ENCODE assay signal across 19 cellular contexts in genomic region chr4:8144359-8144758, GRCh38. TPM values are rescaled to one million over a fixed set of nuclear protein-coding genes. Genes with fewer than 3 reads are reported as not detected.
A peak's percentile ranks its signal among the peaks of the same experiment; 100 is the strongest.
DNase-seq lines count a peak whose midpoint lies in the region; ATAC-seq and TF ChIP-seq lines count a peak whose summit lies in the region.
"Had no signal": no experiment of that assay in that cellular context is flagged by ENCODE, and none has a peak within 500 bp of the region (broad histone marks: within the 10 kb centered on the region; RNA-seq: fewer than 3 reads in every experiment).

No MANE protein-coding gene starts in this region.

- H3K9ac ChIP-seq in GM23248 (no peak overlapping the region), PC-3 (ENCODE audit: low read length) (no peak overlapping the region)

- CTCF ChIA-PET in PC-3 (lab: Charles Lee) = no interaction called here

- H3K79me2 ChIP-seq in GM23248 (ENCODE audit: insufficient read depth) = no peaks in the 10 kb centered on the region
- no peaks in the 10 kb centered on the region for H3K79me2 ChIP-seq in PC-3 (ENCODE audit: low read length)

- peak; percentile 55 for ATAC-seq in Right ventricle myocardium superior (ENCODE audit: poor library complexity)
- ATAC-seq in PC-3 = no peak
- ATAC-seq: activated CD4-positive, CD25-positive, alpha-beta regulatory T cell treated with anti-CD3 and anti-CD28 coated beads, Interleukin-2, amount 50 U/mL, for 24 hours had no signal

- H3K36me3 ChIP-seq in GM23248 (ENCODE audit: low read depth) (no peaks in the 10 kb centered on the region), PC-3 (ENCODE audit: low read depth, low read length) (no peaks in the 10 kb centered on the region)
- H3K36me3 ChIP-seq: prostate gland, upper lobe of left lung had no signal

- in situ Hi-C loops in GM23248 (cut with MboI) = no loop called here

- H2AFZ ChIP-seq in GM23248 (no peak overlapping the region), PC-3 (ENCODE audit: low read length) (no peak overlapping the region)

- DNase-seq in GM23248 (peak; percentile 28), NCI-H69 (lab: John Stamatoyannopoulos, UW) (peak; percentile 36), Right ventricle myocardium superior (no peak), pons (ENCODE audit: low spot score) (peak; percentile 32), ureter (ENCODE audit: low spot score) (no peak), PC-3 (no peak), GM20000 (ENCODE audit: low spot score) (no peak)
- DNase-seq in activated CD8-positive, alpha-beta memory T cell treated with anti-CD3 and anti-CD28 coated beads, Interleukin-2, amount 50 U/mL, for 48 hours = no peak
- DNase-seq: activated naive CD8-positive, alpha-beta T cell treated with anti-CD3 and anti-CD28 coated beads, Interleukin-2, amount 10 ng/mL, durations not matched to agents 7 days and 5 days; dermis blood vessel endothelial cell; NCI-H446 treated with DMSO at 0.1 percent for 48 hours; OCI-M1; stimulated activated CD4-positive, alpha-beta T cell treated with anti-CD3 and anti-CD28 coated beads, Interleukin-2, amount 100 ng/mL, for 24 hours; stimulated activated CD8-positive, alpha-beta memory T cell treated with anti-CD3 and anti-CD28 coated beads, Interleukin-4, amount 100 ng/mL, for 48 hours; SW 1271; upper lobe of left lung had no signal

- intact Hi-C loops in Right ventricle myocardium superior (cut with DNase I) = no loop called here
- intact Hi-C loops in PC-3 (cut with micrococcal nuclease) = no loop called here

- H3K27me3 ChIP-seq in GM23248 (replicated peaks; ENCODE audit: insufficient read depth) (peaks cover 55% of the 10 kb centered on the region), PC-3 (ENCODE audit: low read length) (no peaks in the 10 kb centered on the region)
- H3K27me3 ChIP-seq: upper lobe of left lung had no signal

- H3K4me3 ChIP-seq in GM23248 = no peak overlapping the region
- H3K4me3 ChIP-seq in PC-3 (ENCODE audit: low read length) = no peak overlapping the region
- H3K4me3 ChIP-seq: prostate gland, upper lobe of left lung had no signal

- no peak overlapping the region for H3K4me2 ChIP-seq in GM23248 (ENCODE audit: unreplicated experiment)
- H3K4me2 ChIP-seq in PC-3 (ENCODE audit: low read length) = no peak overlapping the region

- no peak overlapping the region for H3K27ac ChIP-seq in GM23248
- no peak overlapping the region for H3K27ac ChIP-seq in PC-3 (ENCODE audit: low read length)
- H3K27ac ChIP-seq: prostate gland had no signal

- H3K9me2 ChIP-seq in GM23248 (ENCODE audit: insufficient read depth) (no peaks in the 10 kb centered on the region), PC-3 (replicated peaks; ENCODE audit: low read length) (no peaks in the 10 kb centered on the region)

- H3F3A ChIP-seq in GM23248 (ENCODE audit: insufficient read depth) (no peaks in the 10 kb centered on the region), PC-3 (ENCODE audit: low read length, unreplicated experiment) (no peaks in the 10 kb centered on the region)

- TF ChIP-seq CTCF in PC-3 (conservative IDR thresholded peaks at IDR 0.05; ENCODE audit: low read depth, low read length) = no peak
- no peak for TF ChIP-seq CTCF in GM20000 (IDR thresholded peaks at IDR 0.05; ENCODE audit: extremely low read depth, missing control alignments)

- H3K4me1 ChIP-seq in GM23248 (ENCODE audit: insufficient read depth) (no peaks in the 10 kb centered on the region), PC-3 (ENCODE audit: insufficient read depth, low read length) (no peaks in the 10 kb centered on the region)
- H3K4me1 ChIP-seq: prostate gland had no signal

- H4K20me1 ChIP-seq in GM23248 (ENCODE audit: insufficient read depth) = no peaks in the 10 kb centered on the region
- no peaks in the 10 kb centered on the region for H4K20me1 ChIP-seq in PC-3 (ENCODE audit: low read length)

- BruUV-seq in PC-3 (replicated peaks; lab: Mats Ljungman, UMichigan) = no TSS peak

- 11 to 12% methylated on average over 14 of the region's 15 CpGs for WGBS in GM23248 (ENCODE audit: low coverage in 1 of 2, low lambda C conversion rate in 2 of 2, missing lambda C conversion rate in 2 of 2), 2 experiments

- POLR2A ChIA-PET in PC-3 (lab: Charles Lee; ENCODE audit: unreplicated experiment) = no interaction called here

- H3K9me3 ChIP-seq in GM23248 (ENCODE audit: low read depth) = no peaks in the 10 kb centered on the region
- H3K9me3 ChIP-seq in PC-3 (ENCODE audit: low read length) = no peaks in the 10 kb centered on the region
- H3K9me3 ChIP-seq: prostate gland, upper lobe of left lung had no signal

RNA-seq across cellular contexts. Expression of gene ABLIM2, which starts 14.3 kb away (rescaled TPM):
- not detected in 2 replicates for total RNA-seq in GM23248 (2014; rRNA removed; shearing (Covaris generic))
- not detected in 2 replicates for polyA plus RNA-seq in GM23248 (2016; fragmentation: Nextera tagmentation; extraction: Ambion mirVana)
- total RNA-seq in Right ventricle myocardium superior = 26.8 TPM
- total RNA-seq in ureter = 8.5 TPM
- total RNA-seq in PC-3 (2014; rRNA removed) = 3.2 and 3.6 TPM in 2 replicates
- total RNA-seq: M059J had no signal

RNA-seq across cellular contexts. Expression of gene SH3TC1, which starts 54.7 kb away (rescaled TPM):
- total RNA-seq in GM23248 (2014; rRNA removed; shearing (Covaris generic)) = 6.5 and 9.9 TPM in 2 replicates
- 0.57 and 2.3 TPM in 2 replicates for polyA plus RNA-seq in GM23248 (2016; fragmentation: Nextera tagmentation; extraction: Ambion mirVana)
- total RNA-seq in Right ventricle myocardium superior (8.2 TPM), ureter (87.0 TPM), PC-3 (2014; rRNA removed) (22.6 and 23.1 TPM in 2 replicates)

Comparison
In these comparisons a context has a peak if more than half of its experiments do, and no peak if none do; other contexts are left out.
1. DNase-seq: peak in GM23248 (single experiment), NCI-H69 (single experiment) and pons (single experiment); none in Right ventricle myocardium superior (single experiment), activated CD8-positive, alpha-beta memory T cell treated with anti-CD3 and anti-CD28 coated beads, Interleukin-2, amount 50 U/mL, for 48 hours (single experiment), ureter (single experiment), PC-3 (single experiment) and GM20000 (single experiment).